ENCODE assay signal across 8 cellular contexts in genomic region chr9:112711050-112711689, GRCh38. TPM values are rescaled to one million over a fixed set of nuclear protein-coding genes. Genes with fewer than 3 reads are reported as not detected.
A peak's percentile ranks its signal among the peaks of the same experiment; 100 is the strongest.
DNase-seq lines count a peak whose midpoint lies in the region; ATAC-seq, FAIRE-seq and TF ChIP-seq lines count a peak whose summit lies in the region.

No MANE protein-coding gene starts in this region.

- H3K36me3 Mint-ChIP-seq in HFFc6 (ENCODE audit: low read depth): peaks cover 11% of the 10 kb centered on the region
- peaks cover 9 to 15% of the 10 kb centered on the region in 2 donors for H3K36me3 Mint-ChIP-seq in activated T-cell treated with anti-CD3 and anti-CD28 coated beads, Interleukin-2, amount 50 U/mL, for 72 hours (ENCODE audit: insufficient read depth in 2 of 2)

- H3K4me3 ChIP-seq in adipocyte (ENCODE audit: low read length) (no peak overlapping the region), tibial artery (no peak overlapping the region)

- DNase-seq in AG09319 (ENCODE audit: extremely low read depth, low read depth) (no peak), HFFc6 (peak; percentile 51), adipocyte (ENCODE audit: low read depth) (peak; percentile 83), activated gamma-delta T cell treated with Interleukin-2 at 50 U/mL for 16 hours (no peak), NCI-H2029 treated with DMSO at 0.1 percent for 48 hours (lab: John Stamatoyannopoulos, UW) (no peak), tibial artery (no peak)
- DNase-seq in activated T-cell treated with anti-CD3 and anti-CD28 coated beads, Interleukin-2, amount 50 U/mL, for 72 hours: no peak

- H3K9me3 ChIP-seq in adipocyte (ENCODE audit: control insufficient read depth, low read length): peaks cover 3% of the 10 kb centered on the region
- H3K9me3 ChIP-seq in tibial artery: peaks cover 0 to 2% (median 0%) of the 10 kb centered on the region in 3 donors

- peaks cover 19% of the 10 kb centered on the region; the same call in 1 of the 2 replicates for H3K4me1 Mint-ChIP-seq in HFFc6 (ENCODE audit: low read depth)
- H3K4me1 Mint-ChIP-seq in activated T-cell treated with anti-CD3 and anti-CD28 coated beads, Interleukin-2, amount 50 U/mL, for 72 hours (ENCODE audit: low read depth): peaks cover 38% of the 10 kb centered on the region

- no peaks in the 10 kb centered on the region for H3K27me3 Mint-ChIP-seq in HFFc6 (ENCODE audit: insufficient read depth)
- no peaks in the 10 kb centered on the region for H3K27me3 Mint-ChIP-seq in activated T-cell treated with anti-CD3 and anti-CD28 coated beads, Interleukin-2, amount 50 U/mL, for 72 hours (ENCODE audit: low read depth)

- H3K36me3 ChIP-seq in adipocyte (ENCODE audit: control insufficient read depth, insufficient read depth, low read length, severe bottlenecking) (peaks cover 6% of the 10 kb centered on the region), tibial artery (peaks cover 3 to 26% (median 10%) of the 10 kb centered on the region in 3 donors)

- H3K27ac Mint-ChIP-seq in HFFc6: no peak overlapping the region
- no peak overlapping the region for H3K27ac Mint-ChIP-seq in activated T-cell treated with anti-CD3 and anti-CD28 coated beads, Interleukin-2, amount 50 U/mL, for 72 hours

- H3K27me3 ChIP-seq in adipocyte (replicated peaks; ENCODE audit: control insufficient read depth, insufficient read depth, low read length) (no peaks in the 10 kb centered on the region), tibial artery (no peaks in the 10 kb centered on the region)

- no peak overlapping the region for H3K4me3 Mint-ChIP-seq in HFFc6
- H3K4me3 Mint-ChIP-seq in activated T-cell treated with anti-CD3 and anti-CD28 coated beads, Interleukin-2, amount 50 U/mL, for 72 hours: no peak overlapping the region

- no peak overlapping the region for H3K9ac ChIP-seq in adipocyte (ENCODE audit: low read length)

- intact Hi-C loops in tibial artery (cut with DNase I; ENCODE audit: low total_unique reads): loop anchor here (10.0 kb wide), 1 partner anchor 114 kb away; no protein-coding TSS in a partner anchor

- H3K4me1 ChIP-seq in adipocyte (ENCODE audit: control insufficient read depth, insufficient read depth, low read length): no peaks in the 10 kb centered on the region
- peaks cover 0 to 4% (median 0%) of the 10 kb centered on the region in 4 donors for H3K4me1 ChIP-seq in tibial artery

- no peak overlapping the region for H3K27ac ChIP-seq in tibial artery

- no peaks in the 10 kb centered on the region for H3K9me3 Mint-ChIP-seq in HFFc6
- H3K9me3 Mint-ChIP-seq in activated T-cell treated with anti-CD3 and anti-CD28 coated beads, Interleukin-2, amount 50 U/mL, for 72 hours: no peaks in the 10 kb centered on the region

- peak; percentile 79 for TF ChIP-seq CTCF in AG09319 (IDR thresholded peaks at IDR 0.05; ENCODE audit: low read depth, low read length)
- TF ChIP-seq CTCF in HFFc6 (IDR thresholded peaks at IDR 0.05): peak; percentile 81
- peak in 1 of 2 experiments; percentile 23 for TF ChIP-seq CTCF in tibial artery (IDR thresholded peaks at IDR 0.05)

- no peak for ATAC-seq in activated T-cell treated with anti-CD3 and anti-CD28 coated beads, Interleukin-2, amount 50 U/mL, for 72 hours (replicated peaks in 1 of 2)

- peak; percentile 45 for FAIRE-seq in islet of Langerhans (lab: Jason Lieb, UNC)

RNA-seq across cellular contexts. Expression of gene INIP, which starts 6.7 kb away (rescaled TPM):
- 10 to 100 TPM; 23.6 to 26.8 (median 25.0) TPM for total RNA-seq in HFFc6 (2021; fragmentation: NEBNext Ultra II Directional; extraction: Animal tissue kit (Norgen Biotek cat#: 25700))
- total RNA-seq in activated T-cell treated with anti-CD3 and anti-CD28 coated beads, Interleukin-2, amount 50 U/mL, for 72 hours: 10 to 100 TPM; 34.7 to 43.5 TPM

RNA-seq across cellular contexts. Expression of gene SNX30, which starts 39.4 kb away (rescaled TPM):
- 10 to 100 TPM; 11.1 to 14.9 (median 13.9) TPM for total RNA-seq in HFFc6 (2021; fragmentation: NEBNext Ultra II Directional; extraction: Animal tissue kit (Norgen Biotek cat#: 25700))
- 1 to 10 TPM; 5.1 to 5.4 TPM for total RNA-seq in activated T-cell treated with anti-CD3 and anti-CD28 coated beads, Interleukin-2, amount 50 U/mL, for 72 hours

Comparison
In these comparisons a context has a peak if more than half of its experiments do, and no peak if none do; other contexts are left out.
1. DNase-seq: peak in HFFc6 (single experiment) and adipocyte (single experiment); none in AG09319 (single experiment), activated gamma-delta T cell treated with Interleukin-2 at 50 U/mL for 16 hours (single experiment), NCI-H2029 treated with DMSO at 0.1 percent for 48 hours (single experiment), tibial artery (0 of 2) and activated T-cell treated with anti-CD3 and anti-CD28 coated beads, Interleukin-2, amount 50 U/mL, for 72 hours (0 of 2).